In the genomic region with DNA sequence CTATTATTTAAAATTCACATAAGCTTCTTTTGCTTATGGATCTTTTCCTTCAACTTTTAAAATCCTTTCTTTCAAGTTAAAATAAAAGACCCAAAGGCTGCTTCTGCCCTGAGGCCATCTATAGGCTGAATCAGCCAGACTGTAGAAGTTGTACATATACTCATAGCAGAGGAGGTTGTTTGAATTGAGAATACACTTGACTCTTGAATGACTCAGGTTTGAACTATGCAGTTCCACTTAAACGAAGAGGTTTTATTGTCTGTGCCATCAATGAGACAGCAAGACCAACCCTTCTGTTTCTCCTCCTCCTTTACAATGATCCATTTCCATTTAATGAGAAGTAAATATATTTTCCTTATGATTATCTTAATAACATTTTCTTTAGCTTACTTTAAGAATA, we compare ENCODE assay signal across 13 cellular contexts. TPM values are rescaled to one million over a fixed set of nuclear protein-coding genes. Genes with fewer than 3 reads are reported as not detected.
DNase-seq lines count a peak whose midpoint lies in the region; ATAC-seq and TF ChIP-seq lines count a peak whose summit lies in the region.
"Had no signal": no experiment of that assay in that cellular context is flagged by ENCODE, and none has a peak within 500 bp of the region (broad histone marks: within the 10 kb centered on the region; RNA-seq: fewer than 3 reads in every experiment).

No MANE protein-coding gene starts in this region.

- H3K9me3 ChIP-seq in gastroesophageal sphincter, result no peaks in the 10 kb centered on the region
- H3K9me3 ChIP-seq: spleen had no signal

- no peak overlapping the region for H3K4me3 ChIP-seq in gastroesophageal sphincter
- H3K4me3 ChIP-seq: spleen had no signal

- ATAC-seq in GM18867 (IDR thresholded peaks at IDR 0.05; ENCODE audit: unreplicated experiment) (no peak), gastroesophageal sphincter (no peak)

- TF ChIP-seq CTCF in gastroesophageal sphincter (IDR thresholded peaks at IDR 0.05), result no peak

- 14 to 32% methylated on average over 1 of the region's 1 CpG for WGBS in gastroesophageal sphincter (ENCODE audit: low coverage in 1 of 2), 2 donors

- TF ChIP-seq EP300 in gastroesophageal sphincter (IDR thresholded peaks at IDR 0.05), result no peak

- H3K27ac ChIP-seq in caudate nucleus (ENCODE audit: low read depth, low read length), result peak overlapping the region; percentile 88
- H3K27ac ChIP-seq in gastroesophageal sphincter, result peak overlapping the region in 1 of 4 donors; percentile 44
- H3K27ac ChIP-seq: KMS-11, spleen had no signal

- H3K36me3 ChIP-seq in gastroesophageal sphincter, result no peaks in the 10 kb centered on the region
- H3K36me3 ChIP-seq: spleen had no signal

- no peaks in the 10 kb centered on the region for H3K27me3 ChIP-seq in gastroesophageal sphincter

- peaks cover 0 to 11% (median 3%) of the 10 kb centered on the region in 3 donors for H3K4me1 ChIP-seq in gastroesophageal sphincter

- no peak for TF ChIP-seq POLR2A in gastroesophageal sphincter (IDR thresholded peaks at IDR 0.05)

- DNase-seq in GM04504 (ENCODE audit: low read depth) (peak; percentile 29), NCI-H345 treated with DMSO at 0.1 percent for 48 hours (lab: John Stamatoyannopoulos, UW; ENCODE audit: unreplicated experiment) (peak; percentile 43), caudate nucleus (lab: John Stamatoyannopoulos, UW) (no peak), non-pigmented ciliary epithelial cell (ENCODE audit: low read depth) (peak; percentile 63), GM19240 (ENCODE audit: insufficient read length, low spot score) (no peak)
- DNase-seq: activated CD4-positive, alpha-beta T cell treated with anti-CD3 and anti-CD28 coated beads for 4 hours; GF-D8; glutamatergic neuron; OCI-M1; spleen had no signal

RNA-seq across cellular contexts. Expression of gene ZNF365, which starts 5.8 kb away (rescaled TPM):
- total RNA-seq in gastroesophageal sphincter, result 1 to 10 TPM in 3 of 4 donors, under 1 TPM in 1; 0.67 to 5.8 (median 1.7) TPM

Comparison
In these comparisons a context has a peak if more than half of its experiments do, and no peak if none do; other contexts are left out.
1. DNase-seq: peak in GM04504 (single experiment), NCI-H345 treated with DMSO at 0.1 percent for 48 hours (single experiment) and non-pigmented ciliary epithelial cell (single experiment); none in caudate nucleus (0 of 61) and GM19240 (single experiment).